Comparison of ENCODE assay signal across 17 cellular contexts in genomic region chr1:25548601-25549000, GRCh38. TPM values are rescaled to one million over a fixed set of nuclear protein-coding genes. Genes with fewer than 3 reads are reported as not detected.
A peak's percentile ranks its signal among the peaks of the same experiment; 100 is the strongest.
DNase-seq lines count a peak whose midpoint lies in the region; ATAC-seq and TF ChIP-seq lines count a peak whose summit lies in the region.
"Had no signal": no experiment of that assay in that cellular context is flagged by ENCODE, and none has a peak within 500 bp of the region (broad histone marks: within the 10 kb centered on the region; RNA-seq: fewer than 3 reads in every experiment).

No MANE protein-coding gene starts in this region.

- H3K36me3 Mint-ChIP-seq in T-helper 2 cell treated with Interferon-gamma antibody and Interleukin-4, amounts not matched to agents 5 μg/mL and 100 μg/mL, for 36 hours (ENCODE audit: low read depth), result peaks cover 8% of the 10 kb centered on the region
- H3K36me3 Mint-ChIP-seq in activated naive CD8-positive, alpha-beta T cell, result peaks cover 2% of the 10 kb centered on the region

- DNase-seq in T-helper 2 cell treated with Interferon-gamma antibody and Interleukin-4, amounts not matched to agents 5 μg/mL and 100 μg/mL, for 36 hours (ENCODE audit: low spot score), result no peak
- DNase-seq in T-helper 2 cell (no peak), HL-60 (ENCODE audit: low read depth in 1 of 2, low spot score in 1 of 2) (no peak), psoas muscle (no peak), kidney glomerular epithelial cell (lab: John Stamatoyannopoulos, UW) (no peak)
- DNase-seq: H9, NCI-H187, NCI-H524, occipital lobe, Right ventricle myocardium superior, small intestine had no signal

- H3K27ac Mint-ChIP-seq in T-helper 2 cell treated with Interferon-gamma antibody and Interleukin-4, amounts not matched to agents 5 μg/mL and 100 μg/mL, for 36 hours, result peak overlapping the region; percentile 29
- peak overlapping the region; percentile 98 for H3K27ac Mint-ChIP-seq in activated naive CD8-positive, alpha-beta T cell
- H3K27ac Mint-ChIP-seq: H9 had no signal

- H3K4me1 Mint-ChIP-seq in T-helper 2 cell treated with Interferon-gamma antibody and Interleukin-4, amounts not matched to agents 5 μg/mL and 100 μg/mL, for 36 hours (ENCODE audit: low read depth), result peaks cover 42% of the 10 kb centered on the region
- peaks cover 85% of the 10 kb centered on the region for H3K4me1 Mint-ChIP-seq in activated naive CD8-positive, alpha-beta T cell (ENCODE audit: low read depth)

- H3K27me3 ChIP-seq in HL-60 (ENCODE audit: insufficient read depth, poor library complexity, severe bottlenecking) (no peaks in the 10 kb centered on the region), psoas muscle (ENCODE audit: insufficient read depth in 3 of 3, low read length in 2 of 3) (no peaks in the 10 kb centered on the region)

- H3K9me3 ChIP-seq in psoas muscle, result no peaks in the 10 kb centered on the region

- WGBS in psoas muscle, 3 donors, result 58 to 83% (median 61%) methylated on average over 4 of the region's 4 CpGs

- H3K9me3 Mint-ChIP-seq in T-helper 2 cell treated with Interferon-gamma antibody and Interleukin-4, amounts not matched to agents 5 μg/mL and 100 μg/mL, for 36 hours, result no peaks in the 10 kb centered on the region
- H3K9me3 Mint-ChIP-seq in activated naive CD8-positive, alpha-beta T cell (ENCODE audit: low read depth), result no peaks in the 10 kb centered on the region
- H3K9me3 Mint-ChIP-seq: dendritic cell treated with granulocyte-macrophage colony-stimulating factor and Interleukin-4, amounts not matched to agents 40 ng/mL and 50 ng/mL, for 4 days; H9 had no signal

- intact Hi-C loops in psoas muscle (cut with DNase I), result loop anchor here in 1 of 2 donors (5.0 kb wide), 1 partner anchor 249 kb away; no protein-coding TSS in a partner anchor

- no peak for TF ChIP-seq CTCF in HL-60 (IDR thresholded peaks at IDR 0.05; ENCODE audit: insufficient read depth, low read length)
- no peak for TF ChIP-seq CTCF in psoas muscle (IDR thresholded peaks at IDR 0.05)

- H3K27ac ChIP-seq in HL-60 (replicated peaks) (peak overlapping the region; percentile 83), psoas muscle (peak overlapping the region; percentile 76)
- H3K27ac ChIP-seq: 22Rv1 had no signal

- peaks cover 10% of the 10 kb centered on the region for H3K27me3 Mint-ChIP-seq in T-helper 2 cell treated with Interferon-gamma antibody and Interleukin-4, amounts not matched to agents 5 μg/mL and 100 μg/mL, for 36 hours (ENCODE audit: low read depth)
- no peaks in the 10 kb centered on the region for H3K27me3 Mint-ChIP-seq in activated naive CD8-positive, alpha-beta T cell

- peak overlapping the region; percentile 77 for H3K4me3 Mint-ChIP-seq in T-helper 2 cell treated with Interferon-gamma antibody and Interleukin-4, amounts not matched to agents 5 μg/mL and 100 μg/mL, for 36 hours
- H3K4me3 Mint-ChIP-seq in activated naive CD8-positive, alpha-beta T cell, result peak overlapping the region; percentile 87
- H3K4me3 Mint-ChIP-seq: dendritic cell treated with granulocyte-macrophage colony-stimulating factor and Interleukin-4, amounts not matched to agents 40 ng/mL and 50 ng/mL, for 4 days; H9 had no signal

- no peak for ATAC-seq in psoas muscle
- no peak for ATAC-seq in GM21619 (IDR thresholded peaks at IDR 0.05; ENCODE audit: unreplicated experiment)
- no peak for ATAC-seq in HG02870 (IDR thresholded peaks at IDR 0.05; ENCODE audit: unreplicated experiment)

- peaks cover 67% of the 10 kb centered on the region for H3K4me1 ChIP-seq in psoas muscle

- H3K4me3 ChIP-seq in HL-60 (replicated peaks; ENCODE audit: insufficient read depth, low read length) (no peak overlapping the region), psoas muscle (peak overlapping the region; percentile 3)
- H3K4me3 ChIP-seq: lung had no signal

- H3K36me3 ChIP-seq in psoas muscle (ENCODE audit: insufficient read depth in 1 of 2, low read depth in 1 of 2), result no peaks in the 10 kb centered on the region

RNA-seq across cellular contexts. Expression of gene LDLRAP1, which starts 5.2 kb away (rescaled TPM):
- total RNA-seq in psoas muscle, result 10 to 100 TPM; 10.1 to 12.9 (median 10.9) TPM
- 10 to 100 TPM in 1 of 3 donors, 1 to 10 TPM in 2; 5.6 to 10.5 (median 6.7) TPM for polyA plus RNA-seq in psoas muscle
